8 cellular contexts compared by ENCODE assay signal in genomic region chr12:112381421-112381897, GRCh38. TPM values are rescaled to one million over a fixed set of nuclear protein-coding genes. Genes with fewer than 3 reads are reported as not detected.
A peak's percentile ranks its signal among the peaks of the same experiment; 100 is the strongest.
DNase-seq lines count a peak whose midpoint lies in the region; ATAC-seq and TF ChIP-seq lines count a peak whose summit lies in the region.

No MANE protein-coding gene starts in this region.

- H3K4me3 Mint-ChIP-seq in progenitor cell of endocrine pancreas (ENCODE audit: low read depth), result peak overlapping the region; percentile 98

- peaks cover 12% of the 10 kb centered on the region for H3K4me1 Mint-ChIP-seq in progenitor cell of endocrine pancreas (ENCODE audit: low read depth)

- peaks cover 2% of the 10 kb centered on the region for H3K9me3 Mint-ChIP-seq in progenitor cell of endocrine pancreas (ENCODE audit: low read depth)

- in situ Hi-C loops in G401 (cut with HindIII; ENCODE audit: low sequenced_read_pairs), result no loop called here

- no peak for TF ChIP-seq CTCF in progenitor cell of endocrine pancreas (IDR thresholded peaks at IDR 0.05; ENCODE audit: unreplicated experiment)

- ATAC-seq in GM18511 (IDR thresholded peaks at IDR 0.05; ENCODE audit: unreplicated experiment) (peak; percentile 63), HG02588 (IDR thresholded peaks at IDR 0.05; ENCODE audit: unreplicated experiment) (peak; percentile 41), Right ventricle myocardium superior (ENCODE audit: poor library complexity) (peak; percentile 32)

- peaks cover under 1% of the 10 kb centered on the region for H3K36me3 Mint-ChIP-seq in progenitor cell of endocrine pancreas (ENCODE audit: insufficient read depth)

- no peaks in the 10 kb centered on the region for H3K27me3 Mint-ChIP-seq in progenitor cell of endocrine pancreas

- peak overlapping the region; percentile 99 for H3K27ac Mint-ChIP-seq in progenitor cell of endocrine pancreas

- intact Hi-C loops in Right ventricle myocardium superior (cut with DNase I), result loop anchor here (10.0 kb wide), 2 partner anchors 97 to 437 kb away; no protein-coding TSS in a partner anchor

- DNase-seq in NCI-H1092 (lab: John Stamatoyannopoulos, UW), result peak; percentile 4
- DNase-seq in activated gamma-delta T cell treated with anti-CD3 and anti-CD28 coated beads, Interleukin-2, amount 50 U/mL, for 16 hours (ENCODE audit: low read depth), result peak; percentile 26
- peak; percentile 41 for DNase-seq in Right ventricle myocardium superior
- DNase-seq in progenitor cell of endocrine pancreas (ENCODE audit: low spot score, unreplicated experiment), result no peak
- DNase-seq in NCI-H1694 (lab: John Stamatoyannopoulos, UW), result no peak
- no peak for DNase-seq in G401 (ENCODE audit: low spot score)

RNA-seq across cellular contexts. Expression of gene HECTD4, which starts 0.8 kb away (rescaled TPM):
- total RNA-seq in Right ventricle myocardium superior (20.0 TPM), progenitor cell of endocrine pancreas (86.7 and 88.8 TPM in 2 replicates)
- 4.6 and 5.7 TPM in 2 replicates for total RNA-seq in G401 (2014; rRNA removed; shearing (Covaris generic))

RNA-seq across cellular contexts. Expression of gene RPL6, which starts 27.9 kb away (rescaled TPM):
- 532 TPM for total RNA-seq in Right ventricle myocardium superior
- total RNA-seq in progenitor cell of endocrine pancreas, result 1,626 and 1,651 TPM in 2 replicates
- 2,428 and 2,919 TPM in 2 replicates for total RNA-seq in G401 (2014; rRNA removed; shearing (Covaris generic))

RNA-seq across cellular contexts. Expression of gene PTPN11, which starts 37.3 kb away (rescaled TPM):
- total RNA-seq in Right ventricle myocardium superior (98.1 TPM), progenitor cell of endocrine pancreas (73.8 and 77.3 TPM in 2 replicates)
- total RNA-seq in G401 (2014; rRNA removed; shearing (Covaris generic)), result 21.3 and 39.9 TPM in 2 replicates

Comparison
In these comparisons a context has a peak if more than half of its experiments do, and no peak if none do; other contexts are left out.
1. DNase-seq: peak in NCI-H1092 (single experiment), activated gamma-delta T cell treated with anti-CD3 and anti-CD28 coated beads, Interleukin-2, amount 50 U/mL, for 16 hours (single experiment) and Right ventricle myocardium superior (single experiment); none in progenitor cell of endocrine pancreas (single experiment), NCI-H1694 (single experiment) and G401 (single experiment).
2. Peak in every context shown above with its lines, with median percentiles within 50 percentile points of each other: ATAC-seq.